In the genomic region with DNA sequence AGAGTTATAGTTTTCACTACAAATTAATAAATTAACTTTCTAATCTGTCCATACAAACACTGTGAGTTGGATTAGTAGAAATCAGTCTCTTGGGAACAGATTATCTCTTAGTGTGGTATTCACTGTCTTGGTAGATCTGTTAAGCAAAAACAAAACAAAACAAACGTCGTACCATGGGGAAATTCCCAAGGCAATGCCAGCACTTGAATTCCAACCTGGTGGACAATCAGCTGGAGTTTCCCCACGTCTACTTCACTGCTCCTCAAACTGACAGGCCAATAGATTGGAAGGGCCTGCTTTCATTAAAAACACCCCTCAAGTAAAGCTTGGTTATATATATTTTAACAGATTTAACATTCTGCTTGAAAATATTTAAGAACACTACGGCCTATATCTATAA, we compare ENCODE assay signal across 17 cellular contexts.
"Had no signal": no experiment of that assay in that cellular context is flagged by ENCODE, and none has a peak within 500 bp of the region (broad histone marks: within the 10 kb centered on the region; RNA-seq: fewer than 3 reads in every experiment).

No MANE protein-coding gene starts in this region.

- H3K9me3 ChIP-seq: esophagus muscularis mucosa, prostate gland, spleen, upper lobe of right lung had no signal

- H3K27me3 ChIP-seq: dorsolateral prefrontal cortex, esophagus muscularis mucosa, foreskin keratinocyte, spleen, upper lobe of right lung had no signal

- H3K4me1 Mint-ChIP-seq: activated CD4-positive, alpha-beta memory T cell treated with anti-CD3 and anti-CD28 coated beads, Interleukin-2, amount 10 ng/mL, durations not matched to agents 7 days and 5 days; mesothelial cell of epicardium; WTC11 had no signal

- H3K4me3 Mint-ChIP-seq: activated CD4-positive, alpha-beta memory T cell treated with anti-CD3 and anti-CD28 coated beads, Interleukin-2, amount 10 ng/mL, durations not matched to agents 7 days and 5 days; activated T-cell treated with anti-CD3 and anti-CD28 coated beads, Interleukin-2, amount 50 U/mL, for 24 hours; mesothelial cell of epicardium; stimulated activated naive CD8-positive, alpha-beta T cell treated with anti-CD3 and anti-CD28 coated beads, Interleukin-15, amount 100 ng/mL, for 72 hours; WTC11 had no signal

- H3K4me1 ChIP-seq: esophagus muscularis mucosa, foreskin keratinocyte, prostate gland, spleen, upper lobe of right lung had no signal

- DNase-seq: activated CD4-positive, alpha-beta memory T cell treated with anti-CD3 and anti-CD28 coated beads, Interleukin-2, amount 10 ng/mL, durations not matched to agents 7 days and 5 days; activated CD4-positive, alpha-beta T cell treated with anti-CD3 and anti-CD28 coated beads for 4 hours; activated gamma-delta T cell; activated T-cell treated with anti-CD3 and anti-CD28 coated beads, Interleukin-2, amount 50 U/mL, for 24 hours; dorsolateral prefrontal cortex; foreskin keratinocyte; spleen; stimulated activated CD4-positive, alpha-beta T cell treated with anti-CD3 and anti-CD28 coated beads, Interleukin-1b, Interleukin-23, amount 100 ng/mL, for 48 hours; stimulated activated naive CD8-positive, alpha-beta T cell treated with anti-CD3 and anti-CD28 coated beads, Interleukin-15, amount 100 ng/mL, for 72 hours; T-helper 2 cell; upper lobe of right lung had no signal

- H3K36me3 ChIP-seq: prostate gland had no signal

- H3K27ac Mint-ChIP-seq: activated CD4-positive, alpha-beta memory T cell treated with anti-CD3 and anti-CD28 coated beads, Interleukin-2, amount 10 ng/mL, durations not matched to agents 7 days and 5 days; activated naive CD4-positive, alpha-beta T cell treated with anti-CD3 and anti-CD28 coated beads, Interleukin-2, amount 50 U/mL, for 72 hours; mesothelial cell of epicardium; stimulated activated naive CD8-positive, alpha-beta T cell treated with anti-CD3 and anti-CD28 coated beads, Interleukin-15, amount 100 ng/mL, for 72 hours; WTC11 had no signal

- H3K9me3 Mint-ChIP-seq: activated CD4-positive, alpha-beta memory T cell treated with anti-CD3 and anti-CD28 coated beads, Interleukin-2, amount 10 ng/mL, durations not matched to agents 7 days and 5 days; activated naive CD4-positive, alpha-beta T cell treated with anti-CD3 and anti-CD28 coated beads, Interleukin-2, amount 50 U/mL, for 72 hours; activated T-cell treated with anti-CD3 and anti-CD28 coated beads, Interleukin-2, amount 50 U/mL, for 24 hours; stimulated activated naive CD8-positive, alpha-beta T cell treated with anti-CD3 and anti-CD28 coated beads, Interleukin-15, amount 100 ng/mL, for 72 hours; WTC11 had no signal

- H3K27ac ChIP-seq: esophagus muscularis mucosa, foreskin keratinocyte, prostate gland, spleen, upper lobe of right lung had no signal

- H3K4me3 ChIP-seq: dorsolateral prefrontal cortex, esophagus muscularis mucosa, prostate gland, spleen, upper lobe of right lung had no signal

- H3K27me3 Mint-ChIP-seq: activated CD4-positive, alpha-beta memory T cell treated with anti-CD3 and anti-CD28 coated beads, Interleukin-2, amount 10 ng/mL, durations not matched to agents 7 days and 5 days; activated T-cell treated with anti-CD3 and anti-CD28 coated beads, Interleukin-2, amount 50 U/mL, for 24 hours; stimulated activated naive CD8-positive, alpha-beta T cell treated with anti-CD3 and anti-CD28 coated beads, Interleukin-15, amount 100 ng/mL, for 72 hours had no signal

- ATAC-seq: activated naive CD4-positive, alpha-beta T cell treated with anti-CD3 and anti-CD28 coated beads, Interleukin-2, amount 50 U/mL, for 72 hours; foreskin keratinocyte; sciatic nerve; stimulated activated naive CD8-positive, alpha-beta T cell treated with anti-CD3 and anti-CD28 coated beads, Interleukin-15, amount 100 ng/mL, for 72 hours; upper lobe of right lung; WTC11 had no signal
